1 cellular context compared by ENCODE assay signal in the genomic region with DNA sequence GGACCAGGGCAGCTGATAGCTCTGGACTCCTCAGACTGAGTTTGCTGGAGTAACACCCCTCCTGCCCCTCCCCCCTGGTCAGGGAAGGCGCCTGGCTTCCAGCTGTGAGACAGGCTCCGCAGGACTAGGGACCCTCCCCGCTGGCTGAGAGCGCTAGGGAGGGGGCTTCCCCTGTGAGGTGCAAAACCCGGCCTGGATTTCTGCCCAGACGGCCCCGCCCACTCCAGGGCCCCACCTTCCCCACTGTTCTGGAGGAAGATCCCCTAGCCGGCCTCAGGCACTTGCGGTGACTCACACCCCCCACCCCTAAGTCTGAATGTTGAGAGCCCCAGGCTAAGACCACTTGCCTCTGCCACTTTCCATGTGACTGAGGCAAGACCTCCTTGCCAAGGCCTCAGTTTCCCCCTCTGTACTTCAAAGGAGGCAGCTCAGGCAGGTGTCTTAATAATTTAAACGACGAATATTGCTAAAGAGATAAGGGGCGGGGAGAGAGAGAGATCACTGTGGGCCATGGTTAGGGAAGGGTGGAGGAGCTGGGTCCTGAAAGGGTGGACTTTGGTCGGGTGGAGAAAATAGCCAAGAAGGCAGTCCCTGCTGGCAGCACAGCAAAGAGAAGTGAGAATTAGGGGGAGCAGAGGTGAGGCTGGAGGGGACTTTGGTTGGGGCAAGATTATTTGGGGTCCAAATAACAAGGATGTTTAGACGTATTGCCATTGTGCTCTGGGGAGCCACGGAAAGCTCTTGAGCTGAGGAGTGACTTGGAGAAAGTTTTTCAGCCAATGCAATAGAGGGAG.
TF ChIP-seq lines count a peak whose summit lies in the region.

No MANE protein-coding gene starts in this region.

TF ChIP-seq in WTC11, 78 proteins besides CTCF, POLR2A, EP300 and RAD21 (continued from another document):
- 0 out of 2 replicates have a peak, but pooled peaks have one; percentile 34 for TF ChIP-seq GTF2I (CRISPR knock-in tag; conservative IDR thresholded peaks at IDR 0.05)
- TF ChIP-seq SP1 (CRISPR knock-in tag; conservative IDR thresholded peaks at IDR 0.05), result peak; percentile 92
- TF ChIP-seq, protein P1, sequence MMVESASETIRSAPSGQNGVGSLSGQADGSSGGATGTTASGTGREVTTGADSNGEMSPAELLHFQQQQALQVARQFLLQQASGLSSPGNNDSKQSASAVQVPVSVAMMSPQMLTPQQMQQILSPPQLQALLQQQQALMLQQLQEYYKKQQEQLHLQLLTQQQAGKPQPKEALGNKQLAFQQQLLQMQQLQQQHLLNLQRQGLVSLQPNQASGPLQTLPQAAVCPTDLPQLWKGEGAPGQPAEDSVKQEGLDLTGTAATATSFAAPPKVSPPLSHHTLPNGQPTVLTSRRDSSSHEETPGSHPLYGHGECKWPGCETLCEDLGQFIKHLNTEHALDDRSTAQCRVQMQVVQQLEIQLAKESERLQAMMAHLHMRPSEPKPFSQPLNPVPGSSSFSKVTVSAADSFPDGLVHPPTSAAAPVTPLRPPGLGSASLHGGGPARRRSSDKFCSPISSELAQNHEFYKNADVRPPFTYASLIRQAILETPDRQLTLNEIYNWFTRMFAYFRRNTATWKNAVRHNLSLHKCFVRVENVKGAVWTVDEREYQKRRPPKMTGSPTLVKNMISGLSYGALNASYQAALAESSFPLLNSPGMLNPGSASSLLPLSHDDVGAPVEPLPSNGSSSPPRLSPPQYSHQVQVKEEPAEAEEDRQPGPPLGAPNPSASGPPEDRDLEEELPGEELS (CRISPR knock-in tag; IDR thresholded peaks at IDR 0.05), result peak; percentile 31; the same call in 1 of the 2 replicates
- TF ChIP-seq, protein P2, sequence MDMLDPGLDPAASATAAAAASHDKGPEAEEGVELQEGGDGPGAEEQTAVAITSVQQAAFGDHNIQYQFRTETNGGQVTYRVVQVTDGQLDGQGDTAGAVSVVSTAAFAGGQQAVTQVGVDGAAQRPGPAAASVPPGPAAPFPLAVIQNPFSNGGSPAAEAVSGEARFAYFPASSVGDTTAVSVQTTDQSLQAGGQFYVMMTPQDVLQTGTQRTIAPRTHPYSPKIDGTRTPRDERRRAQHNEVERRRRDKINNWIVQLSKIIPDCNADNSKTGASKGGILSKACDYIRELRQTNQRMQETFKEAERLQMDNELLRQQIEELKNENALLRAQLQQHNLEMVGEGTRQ (CRISPR knock-in tag; IDR thresholded peaks at IDR 0.05), result no peak
